In the genomic region with DNA sequence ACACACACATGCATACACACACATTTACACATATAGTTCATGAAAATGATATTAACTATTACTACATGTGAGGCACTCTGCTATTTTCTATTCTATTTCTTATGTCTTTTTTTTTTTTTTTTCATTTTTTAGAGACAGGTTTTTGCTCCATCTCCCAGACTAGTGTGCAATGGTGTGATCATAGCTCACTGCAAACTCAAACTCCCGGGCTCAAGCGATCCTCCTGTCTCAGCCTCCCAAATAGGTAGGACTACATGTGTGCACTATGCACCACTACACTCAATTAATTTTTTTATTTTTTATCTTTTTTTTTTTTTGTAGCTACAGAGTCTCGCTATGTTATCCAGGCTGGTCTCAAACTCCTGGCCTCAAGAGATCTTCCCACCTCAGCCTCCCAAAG, we compare ENCODE assay signal across 18 cellular contexts. TPM values are rescaled to one million over a fixed set of nuclear protein-coding genes. Genes with fewer than 3 reads are reported as not detected.
DNase-seq lines count a peak whose midpoint lies in the region; ATAC-seq and TF ChIP-seq lines count a peak whose summit lies in the region.
"Had no signal": no experiment of that assay in that cellular context is flagged by ENCODE, and none has a peak within 500 bp of the region (broad histone marks: within the 10 kb centered on the region; RNA-seq: fewer than 3 reads in every experiment).

No MANE protein-coding gene starts in this region.

- no peak overlapping the region for H3K18ac ChIP-seq in trophoblast cell (ENCODE audit: low read length)

- no peaks in the 10 kb centered on the region for H3K27me3 ChIP-seq in mucosa of rectum (ENCODE audit: control insufficient read depth in 2 of 2, insufficient read depth in 2 of 2, low read length in 2 of 2)
- no peaks in the 10 kb centered on the region for H3K27me3 ChIP-seq in thyroid gland
- H3K27me3 ChIP-seq in trophoblast cell (ENCODE audit: insufficient read depth, low read length), result no peaks in the 10 kb centered on the region
- H3K27me3 ChIP-seq: BLaER1 had no signal

- H3K9me3 ChIP-seq in mucosa of rectum (ENCODE audit: control insufficient read depth in 2 of 2, low read length in 2 of 2), result no peaks in the 10 kb centered on the region
- no peaks in the 10 kb centered on the region for H3K9me3 ChIP-seq in thyroid gland
- H3K9me3 ChIP-seq in trophoblast cell (ENCODE audit: insufficient read depth, low read depth, low read length), result no peaks in the 10 kb centered on the region
- H3K9me3 ChIP-seq: Caco-2 had no signal

- no peak overlapping the region for H2BK5ac ChIP-seq in trophoblast cell (ENCODE audit: low read depth, low read length, poor library complexity)

- DNase-seq in HEK293T (ENCODE audit: extremely low spot score) (no peak), coronary artery (ENCODE audit: low spot score) (no peak), thyroid gland (no peak), GF-D8 (lab: John Stamatoyannopoulos, UW) (no peak), trophoblast cell (no peak)
- DNase-seq: ACHN; CD4-positive, alpha-beta memory T cell; DMS 273 treated with DMSO at 0.1 percent for 48 hours; DND-41; HCEC 1CT; Karpas-422; Right ventricle myocardium superior had no signal

- H2AFZ ChIP-seq in trophoblast cell (ENCODE audit: insufficient read depth, low read length, poor library complexity), result no peak overlapping the region

- H3K14ac ChIP-seq in trophoblast cell (ENCODE audit: low read length), result no peak overlapping the region

- no peak overlapping the region for H3K4me3 ChIP-seq in coronary artery
- no peak overlapping the region for H3K4me3 ChIP-seq in mucosa of rectum (ENCODE audit: low read length in 2 of 2)
- H3K4me3 ChIP-seq in thyroid gland (replicated peaks in 1 of 3), result no peak overlapping the region
- no peak overlapping the region for H3K4me3 ChIP-seq in trophoblast cell (ENCODE audit: low read depth, low read length)
- H3K4me3 ChIP-seq: BLaER1, GM23338 had no signal

- H3K27ac ChIP-seq in coronary artery (peak overlapping the region; percentile 18 to 54), mucosa of rectum (ENCODE audit: low read depth in 2 of 2, low read length in 2 of 2) (peak overlapping the region; percentile 75 to 91), thyroid gland (peak overlapping the region; percentile 66 to 74 (median 73)), trophoblast cell (ENCODE audit: low read depth, low read length) (no peak overlapping the region)
- H3K27ac ChIP-seq: BLaER1 had no signal

- ATAC-seq in HG03135 (IDR thresholded peaks at IDR 0.05; ENCODE audit: unreplicated experiment), result no peak
- ATAC-seq in GM19455 (IDR thresholded peaks at IDR 0.05; ENCODE audit: unreplicated experiment), result no peak
- ATAC-seq: GM23338 had no signal

- intact Hi-C loops in thyroid gland (cut with DNase I), result loop anchor here (10.0 kb wide), 1 partner anchor 487 kb away; a partner anchor contains a TSS

- TF ChIP-seq CTCF in coronary artery (IDR thresholded peaks at IDR 0.05), result no peak
- no peak for TF ChIP-seq CTCF in thyroid gland (IDR thresholded peaks at IDR 0.05)

- H3K36me3 ChIP-seq in mucosa of rectum (ENCODE audit: control insufficient read depth in 2 of 2, insufficient read depth in 2 of 2, low read length in 2 of 2) (no peaks in the 10 kb centered on the region), thyroid gland (no peaks in the 10 kb centered on the region), trophoblast cell (ENCODE audit: control insufficient read depth in 1 of 2, insufficient read depth in 2 of 2, low read length in 2 of 2) (no peaks in the 10 kb centered on the region)
- H3K36me3 ChIP-seq: BLaER1 had no signal

- H3K79me2 ChIP-seq in trophoblast cell (ENCODE audit: control insufficient read depth, insufficient read depth, low read length, poor library complexity), result no peaks in the 10 kb centered on the region

- peak overlapping the region in 1 of 2 donors; percentile 53 for H3K9ac ChIP-seq in mucosa of rectum (ENCODE audit: low read depth in 1 of 2, low read length in 2 of 2)
- no peak overlapping the region for H3K9ac ChIP-seq in trophoblast cell (ENCODE audit: low read length)
- H3K9ac ChIP-seq: BLaER1 had no signal

- H2BK12ac ChIP-seq in trophoblast cell (ENCODE audit: low read length), result no peak overlapping the region

- no peak overlapping the region for H3K4me2 ChIP-seq in trophoblast cell (ENCODE audit: low read length)
- H3K4me2 ChIP-seq: BLaER1, GM23338 had no signal

- no peak overlapping the region for H2BK120ac ChIP-seq in trophoblast cell (ENCODE audit: insufficient read depth, low read length, poor library complexity)

- H4K91ac ChIP-seq in trophoblast cell (ENCODE audit: low read depth, low read length), result no peak overlapping the region

- no peak overlapping the region for H4K8ac ChIP-seq in trophoblast cell (ENCODE audit: low read depth, low read length)

- peaks cover 23% of the 10 kb centered on the region for H3K79me1 ChIP-seq in trophoblast cell (ENCODE audit: low read length)

- no peak overlapping the region for H4K12ac ChIP-seq in trophoblast cell (ENCODE audit: low read depth, low read length)

- WGBS in thyroid gland, 2 donors, result 94 to 97% methylated on average over 3 of the region's 3 CpGs
- WGBS in trophoblast cell (ENCODE audit: extremely low coverage, insufficient coverage, insufficient read length), result no CpG with 5 or more reads among the region's 3 CpGs

- CTCF ChIA-PET in HEK293T (lab: Yijun Ruan, JAX), result interaction anchor here (0.7 kb wide), 2 partner anchors 264 to 1217 kb away, joined by 3 read pairs; no protein-coding TSS in a partner anchor

- no peak for TF ChIP-seq POLR2A in thyroid gland (IDR thresholded peaks at IDR 0.05)

- H3K23ac ChIP-seq in trophoblast cell (ENCODE audit: low read length), result no peak overlapping the region

- peaks cover 13 to 28% of the 10 kb centered on the region in 2 donors for H3K4me1 ChIP-seq in mucosa of rectum (ENCODE audit: control insufficient read depth in 2 of 2, insufficient read depth in 2 of 2, low read length in 2 of 2)
- peaks cover 26 to 38% of the 10 kb centered on the region in 2 donors for H3K4me1 ChIP-seq in thyroid gland
- peaks cover 16 to 33% of the 10 kb centered on the region in 2 experiments for H3K4me1 ChIP-seq in trophoblast cell (ENCODE audit: control insufficient read depth in 1 of 2, insufficient read depth in 2 of 2, low read length in 2 of 2)
- H3K4me1 ChIP-seq: BLaER1 had no signal

- H3K4ac ChIP-seq in trophoblast cell (ENCODE audit: low read depth, low read length), result no peak overlapping the region

- POLR2A ChIA-PET in HEK293T (lab: Yijun Ruan, JAX), result interaction anchor here (1.1 kb wide), 1 partner anchor 487 kb away, joined by 3 read pairs; a partner anchor contains a TSS

- H2AK5ac ChIP-seq in trophoblast cell (ENCODE audit: low read length), result no peak overlapping the region

TF ChIP-seq in HEK293T, 16 proteins besides CTCF, POLR2A, EP300 and RAD21:
- TF ChIP-seq CTBP1 (IDR thresholded peaks at IDR 0.05; ENCODE audit: borderline replicate concordance) (no peak), ZNF384 (IDR thresholded peaks at IDR 0.05) (peak; percentile 50; the same call in 1 of the 2 replicates)

RNA-seq across cellular contexts. Expression of a gene that starts 48.8 kb away (rescaled TPM):
- total RNA-seq in thyroid gland, result 10 to 100 TPM; 44.9 to 73.6 (median 60.2) TPM
- 22.0 and 24.9 TPM in 2 replicates for polyA plus RNA-seq in trophoblast cell (2013)
